Comparison of ENCODE assay signal across 11 cellular contexts in the genomic region with DNA sequence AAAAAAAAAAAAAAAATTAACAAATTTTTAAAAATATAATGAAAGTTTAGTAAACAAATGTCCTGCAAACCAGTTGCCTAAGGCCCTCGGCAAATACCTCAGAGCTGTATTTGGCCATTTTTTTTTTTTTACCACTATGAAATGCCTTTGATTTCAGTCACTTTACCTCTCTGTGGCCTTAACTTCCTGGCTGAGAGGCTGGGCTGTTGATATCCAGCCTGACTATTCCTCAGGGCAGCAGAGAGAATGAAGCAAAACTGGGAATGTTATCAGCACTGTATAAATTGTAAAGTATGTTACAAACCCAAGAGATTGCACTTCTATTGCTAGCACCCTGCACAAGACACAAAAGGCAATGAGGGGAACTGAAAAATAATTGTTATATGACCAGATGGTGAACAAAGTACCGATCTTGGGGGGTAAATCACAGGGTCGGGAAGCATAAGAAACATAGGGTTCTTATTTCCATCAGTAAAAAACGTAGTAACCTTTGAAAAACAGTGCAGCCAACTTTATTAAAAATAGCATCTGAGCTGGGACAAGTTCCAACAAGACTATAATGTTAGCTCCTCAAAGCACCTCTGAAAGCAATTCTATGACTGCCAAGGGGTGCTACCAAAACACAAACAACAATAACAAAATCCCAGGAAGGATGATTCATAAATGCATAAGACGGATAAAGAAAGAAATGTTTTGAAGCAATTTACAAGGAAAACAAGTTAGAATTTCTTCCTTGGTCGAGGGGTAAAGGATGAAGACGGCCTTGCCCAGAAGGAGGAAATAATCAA. TPM values are rescaled to one million over a fixed set of nuclear protein-coding genes. Genes with fewer than 3 reads are reported as not detected.
DNase-seq lines count a peak whose midpoint lies in the region; ATAC-seq and TF ChIP-seq lines count a peak whose summit lies in the region.
"Had no signal": no experiment of that assay in that cellular context is flagged by ENCODE, and none has a peak within 500 bp of the region (broad histone marks: within the 10 kb centered on the region; RNA-seq: fewer than 3 reads in every experiment).

No MANE protein-coding gene starts in this region.

- H3K36me3 ChIP-seq in subcutaneous abdominal adipose tissue (ENCODE audit: control insufficient read depth in 5 of 5, insufficient read depth in 5 of 5, low read length in 5 of 5) (no peaks in the 10 kb centered on the region), body of pancreas (replicated peaks in 1 of 2; ENCODE audit: insufficient read depth in 1 of 2, low read depth in 2 of 2) (no peaks in the 10 kb centered on the region)
- H3K36me3 ChIP-seq: right lobe of liver had no signal

- no peak for TF ChIP-seq CTCF in HFFc6 (IDR thresholded peaks at IDR 0.05)
- no peak for TF ChIP-seq CTCF in fibroblast of pulmonary artery (IDR thresholded peaks at IDR 0.05; ENCODE audit: low read length, missing control alignments)
- no peak for TF ChIP-seq CTCF in body of pancreas (IDR thresholded peaks at IDR 0.05)

- H3K4me3 Mint-ChIP-seq in HFFc6: peak overlapping the region; percentile 27; the same call in 1 of the 2 replicates
- H3K4me3 Mint-ChIP-seq in activated T-helper 17 cell treated with anti-CD3 and anti-CD28 coated beads, Interleukin-2, amount 50 U/mL, for 72 hours: peak overlapping the region; percentile 21

- peak; percentile 15 for DNase-seq in HFFc6
- DNase-seq in fibroblast of pulmonary artery (ENCODE audit: low read depth): peak; percentile 50
- DNase-seq in T1000 (lab: John Stamatoyannopoulos, UW): no peak
- no peak for DNase-seq in body of pancreas
- DNase-seq: dorsolateral prefrontal cortex, mucosa of descending colon, NCI-H526 treated with DMSO at 0.1 percent for 48 hours, right lobe of liver had no signal

- H3K27ac Mint-ChIP-seq in HFFc6: peak overlapping the region; percentile 63
- H3K27ac Mint-ChIP-seq in activated T-helper 17 cell treated with anti-CD3 and anti-CD28 coated beads, Interleukin-2, amount 50 U/mL, for 72 hours: no peak overlapping the region

- H3K9me3 Mint-ChIP-seq in HFFc6: no peaks in the 10 kb centered on the region
- H3K9me3 Mint-ChIP-seq in activated T-helper 17 cell treated with anti-CD3 and anti-CD28 coated beads, Interleukin-2, amount 50 U/mL, for 72 hours: no peaks in the 10 kb centered on the region

- TF ChIP-seq POLR2A in body of pancreas (IDR thresholded peaks at IDR 0.05): no peak

- intact Hi-C loops in body of pancreas (cut with DNase I): no loop called here

- H3K4me3 ChIP-seq in fibroblast of pulmonary artery (replicated peaks; ENCODE audit: low read depth, low read length) (no peak overlapping the region), subcutaneous abdominal adipose tissue (ENCODE audit: low read depth in 1 of 5, low read length in 5 of 5) (no peak overlapping the region), body of pancreas (no peak overlapping the region)
- H3K4me3 ChIP-seq: dorsolateral prefrontal cortex, mucosa of descending colon, right lobe of liver had no signal

- H3K9ac ChIP-seq in subcutaneous abdominal adipose tissue (ENCODE audit: low read length in 5 of 5): no peak overlapping the region

- H3K27me3 ChIP-seq in subcutaneous abdominal adipose tissue (ENCODE audit: control insufficient read depth in 5 of 5, insufficient read depth in 4 of 5, low read length in 5 of 5) (no peaks in the 10 kb centered on the region), body of pancreas (no peaks in the 10 kb centered on the region)
- H3K27me3 ChIP-seq: dorsolateral prefrontal cortex, right lobe of liver had no signal

- H3K9me3 ChIP-seq in subcutaneous abdominal adipose tissue (ENCODE audit: control insufficient read depth in 5 of 5, low read length in 5 of 5) (no peaks in the 10 kb centered on the region), body of pancreas (no peaks in the 10 kb centered on the region)
- H3K9me3 ChIP-seq: mucosa of descending colon, right lobe of liver had no signal

- H3K27ac ChIP-seq in subcutaneous abdominal adipose tissue (ENCODE audit: low read depth, low read length) (peak overlapping the region; percentile 9), body of pancreas (no peak overlapping the region)
- H3K27ac ChIP-seq: right lobe of liver had no signal

- no peak for ATAC-seq in activated T-helper 17 cell treated with anti-CD3 and anti-CD28 coated beads, Interleukin-2, amount 50 U/mL, for 72 hours (replicated peaks)
- ATAC-seq in body of pancreas: no peak
- no peak for ATAC-seq in HG03039 (IDR thresholded peaks at IDR 0.05; ENCODE audit: unreplicated experiment)
- ATAC-seq: mucosa of descending colon had no signal

- H3K4me1 Mint-ChIP-seq in HFFc6 (ENCODE audit: low read depth): peaks cover 33% of the 10 kb centered on the region
- peaks cover 33% of the 10 kb centered on the region for H3K4me1 Mint-ChIP-seq in activated T-helper 17 cell treated with anti-CD3 and anti-CD28 coated beads, Interleukin-2, amount 50 U/mL, for 72 hours

- no peaks in the 10 kb centered on the region for H3K36me3 Mint-ChIP-seq in HFFc6 (ENCODE audit: low read depth)
- H3K36me3 Mint-ChIP-seq in activated T-helper 17 cell treated with anti-CD3 and anti-CD28 coated beads, Interleukin-2, amount 50 U/mL, for 72 hours (ENCODE audit: low read depth): peaks cover 5% of the 10 kb centered on the region

- no peaks in the 10 kb centered on the region for H3K27me3 Mint-ChIP-seq in HFFc6 (ENCODE audit: insufficient read depth)
- H3K27me3 Mint-ChIP-seq in activated T-helper 17 cell treated with anti-CD3 and anti-CD28 coated beads, Interleukin-2, amount 50 U/mL, for 72 hours: no peaks in the 10 kb centered on the region

- WGBS in body of pancreas, 2 donors: 78 to 81% methylated on average over 7 of the region's 7 CpGs

- H3K4me1 ChIP-seq in subcutaneous abdominal adipose tissue (ENCODE audit: control insufficient read depth in 5 of 5, insufficient read depth in 5 of 5, low read length in 5 of 5) (peaks cover 0 to 19% (median 12%) of the 10 kb centered on the region in 5 donors), body of pancreas (peaks cover 25% of the 10 kb centered on the region)

RNA-seq across cellular contexts. Expression of gene USP46, which starts 18.1 kb away (rescaled TPM):
- 10 to 100 TPM; 23.9 to 30.9 (median 26.3) TPM for total RNA-seq in HFFc6 (2021; fragmentation: NEBNext Ultra II Directional; extraction: Animal tissue kit (Norgen Biotek cat#: 25700))
- 10 to 100 TPM in 1 of 2 donors, 1 to 10 TPM in 1; 8.6 to 10.1 TPM for total RNA-seq in activated T-helper 17 cell treated with anti-CD3 and anti-CD28 coated beads, Interleukin-2, amount 50 U/mL, for 72 hours
- total RNA-seq in body of pancreas: 1 to 10 TPM; 6.7 to 6.9 TPM

Comparison
In these comparisons a context has a peak if more than half of its experiments do, and no peak if none do; other contexts are left out.
1. DNase-seq: peak in HFFc6 (single experiment) and fibroblast of pulmonary artery (single experiment); none in T1000 (single experiment) and body of pancreas (0 of 4).